23 cellular contexts compared by ENCODE assay signal in genomic region chr7:1675673-1676549, GRCh38. TPM values are rescaled to one million over a fixed set of nuclear protein-coding genes. Genes with fewer than 3 reads are reported as not detected.
DNase-seq lines count a peak whose midpoint lies in the region; ATAC-seq and TF ChIP-seq lines count a peak whose summit lies in the region.
"Had no signal": no experiment of that assay in that cellular context is flagged by ENCODE, and none has a peak within 500 bp of the region (broad histone marks: within the 10 kb centered on the region; RNA-seq: fewer than 3 reads in every experiment).

No MANE protein-coding gene starts in this region.

- H3K27me3 ChIP-seq in left lung (peaks cover 19 to 93% of the 10 kb centered on the region in 2 donors), mesendoderm (ENCODE audit: insufficient read depth, low read length, poor library complexity) (peaks cover 6% of the 10 kb centered on the region)

- H3K4me1 ChIP-seq in left lung (no peaks in the 10 kb centered on the region), mesendoderm (ENCODE audit: control insufficient read depth, low read depth, low read length) (no peaks in the 10 kb centered on the region)

- no peak overlapping the region for H3K56ac ChIP-seq in mesendoderm (ENCODE audit: low read length)

- no peaks in the 10 kb centered on the region for H3K79me1 ChIP-seq in mesendoderm (ENCODE audit: low read length)

- no peaks in the 10 kb centered on the region for H3K79me2 ChIP-seq in mesendoderm (ENCODE audit: control insufficient read depth, insufficient read depth, low read length)

- H3K4me1 Mint-ChIP-seq in type B pancreatic cell (ENCODE audit: unreplicated experiment), result no peaks in the 10 kb centered on the region
- H3K4me1 Mint-ChIP-seq: memory B cell had no signal

- TF ChIP-seq CTCF in left lung (IDR thresholded peaks at IDR 0.05) (no peak), type B pancreatic cell (conservative IDR thresholded peaks at IDR 0.05) (no peak)

- H3K4me3 ChIP-seq in left lung (no peak overlapping the region), mesendoderm (ENCODE audit: low read length) (no peak overlapping the region)
- H3K4me3 ChIP-seq: GM23248, MG63, neural progenitor cell had no signal

- no peak overlapping the region for H2BK5ac ChIP-seq in mesendoderm (ENCODE audit: low read length)

- H2BK120ac ChIP-seq in mesendoderm (ENCODE audit: low read depth, low read length), result no peak overlapping the region

- WGBS in mesendoderm (ENCODE audit: extremely low coverage, insufficient coverage, low lambda C conversion rate), result no CpG with 5 or more reads among the region's 30 CpGs

- no peak overlapping the region for H2AK5ac ChIP-seq in mesendoderm (ENCODE audit: low read length)

- ATAC-seq in Right ventricle myocardium inferior (peak; percentile 20), left cardiac atrium (no peak), left lung (no peak), GM21390 (IDR thresholded peaks at IDR 0.05; ENCODE audit: unreplicated experiment) (no peak)

- H3K27ac ChIP-seq in left lung (no peak overlapping the region), mesendoderm (ENCODE audit: low read depth, low read length) (no peak overlapping the region)
- H3K27ac ChIP-seq: GM23248, neural progenitor cell had no signal

- no peak overlapping the region for H3K27ac Mint-ChIP-seq in type B pancreatic cell
- H3K27ac Mint-ChIP-seq: CD8-positive, alpha-beta memory T cell; memory B cell; neural progenitor cell; stimulated activated naive CD8-positive, alpha-beta T cell treated with anti-CD3 and anti-CD28 coated beads, Interleukin-15, Interleukin-2, amounts not matched to agents 100 ng/mL and 50 ng/mL, for 24 hours had no signal

- H3K9me3 Mint-ChIP-seq in type B pancreatic cell, result no peaks in the 10 kb centered on the region
- H3K9me3 Mint-ChIP-seq: CD8-positive, alpha-beta memory T cell; memory B cell; neural progenitor cell; stimulated activated naive CD8-positive, alpha-beta T cell treated with anti-CD3 and anti-CD28 coated beads, Interleukin-15, Interleukin-2, amounts not matched to agents 100 ng/mL and 50 ng/mL, for 24 hours had no signal

- no peak overlapping the region for H3K4me3 Mint-ChIP-seq in type B pancreatic cell
- H3K4me3 Mint-ChIP-seq: memory B cell; neural progenitor cell; stimulated activated naive CD8-positive, alpha-beta T cell treated with anti-CD3 and anti-CD28 coated beads, Interleukin-15, Interleukin-2, amounts not matched to agents 100 ng/mL and 50 ng/mL, for 24 hours had no signal

- intact Hi-C loops in Right ventricle myocardium inferior (cut with DNase I) (no loop called here), left cardiac atrium (cut with DNase I) (no loop called here), left lung (cut with DNase I) (no loop called here)

- no peak overlapping the region for H3K4me2 ChIP-seq in mesendoderm (ENCODE audit: low read length)
- H3K4me2 ChIP-seq: neural progenitor cell had no signal

- H3K36me3 Mint-ChIP-seq in type B pancreatic cell, result no peaks in the 10 kb centered on the region
- H3K36me3 Mint-ChIP-seq: CD8-positive, alpha-beta memory T cell; memory B cell had no signal

- H2BK15ac ChIP-seq in mesendoderm (replicated peaks; ENCODE audit: low read depth), result no peak overlapping the region

- no peak overlapping the region for H3K9ac ChIP-seq in mesendoderm (ENCODE audit: low read length)
- H3K9ac ChIP-seq: GM23248, neural progenitor cell had no signal

- no peak overlapping the region for H4K8ac ChIP-seq in mesendoderm (ENCODE audit: low read depth, low read length)

- H3K23ac ChIP-seq in mesendoderm (ENCODE audit: low read length), result no peak overlapping the region

- H4K5ac ChIP-seq in mesendoderm (ENCODE audit: low read length), result no peak overlapping the region

- no peak for DNase-seq in Right ventricle myocardium inferior (ENCODE audit: missing footprints)
- no peak for DNase-seq in left cardiac atrium
- peak; percentile 46 for DNase-seq in activated CD8-positive, alpha-beta memory T cell treated with anti-CD3 and anti-CD28 coated beads, Interleukin-2, amount 50 U/mL, for 48 hours
- peak; percentile 30 to 80 for DNase-seq in left lung
- peak; percentile 68 for DNase-seq in type B pancreatic cell (ENCODE audit: extremely low spot score, unreplicated experiment)
- no peak for DNase-seq in mesendoderm
- no peak for DNase-seq in SKM-1 treated with dmso at 0.1 percent for 144 hours (lab: John Stamatoyannopoulos, UW; ENCODE audit: unreplicated experiment)
- DNase-seq: activated CD4-positive, alpha-beta T cell treated with anti-CD3 and anti-CD28 coated beads, Interleukin-2, amount 50 U/mL, for 1 hour; amniotic stem cell; DND-41; effector CD8-positive, alpha-beta T cell; GM23248; MG63; NCI-H146; NCI-H2227 treated with DMSO at 0.1 percent for 48 hours; NK-92 treated with Interleukin-12 subunit alpha and Interleukin-12 subunit beta, amount 100 ng/mL, for 24 hours; retina; RPMI8226 had no signal

- H3K9me3 ChIP-seq in left lung, result no peaks in the 10 kb centered on the region
- H3K9me3 ChIP-seq: MG63 had no signal

- no peak overlapping the region for H3K4ac ChIP-seq in mesendoderm (ENCODE audit: low read depth, low read length)

- H3K27me3 Mint-ChIP-seq in type B pancreatic cell, result peaks cover 30% of the 10 kb centered on the region

- H3K36me3 ChIP-seq in left lung (no peaks in the 10 kb centered on the region), mesendoderm (ENCODE audit: control insufficient read depth, insufficient read depth, low read length) (no peaks in the 10 kb centered on the region)
- H3K36me3 ChIP-seq: MG63, neural progenitor cell had no signal

- no peak overlapping the region for H3K18ac ChIP-seq in mesendoderm (ENCODE audit: low read length)

RNA-seq across cellular contexts. Expression of gene ELFN1, which starts 5.8 kb away (rescaled TPM):
- total RNA-seq in Right ventricle myocardium inferior (10.7 TPM), left cardiac atrium (1 to 10 TPM; 6.0 to 9.5 TPM), left lung (1 to 10 TPM; 1.5 to 1.6 TPM), type B pancreatic cell (ENCODE audit: low replicate concordance) (5.7 and 5.8 TPM in 2 replicates)
- 0.86 TPM for polyA plus RNA-seq in mesendoderm (2013, experiment 1 of 2)
- 0.85 TPM for polyA plus RNA-seq in mesendoderm (2013, experiment 2 of 2)

Comparison
In these comparisons a context has a peak if more than half of its experiments do, and no peak if none do; other contexts are left out.
1. DNase-seq: peak in activated CD8-positive, alpha-beta memory T cell treated with anti-CD3 and anti-CD28 coated beads, Interleukin-2, amount 50 U/mL, for 48 hours (single experiment), left lung (2 of 2) and type B pancreatic cell (single experiment); none in Right ventricle myocardium inferior (single experiment), left cardiac atrium (single experiment), mesendoderm (single experiment) and SKM-1 treated with dmso at 0.1 percent for 144 hours (single experiment).